In genomic region chr6:30763618-30764489, GRCh38 we compare ENCODE assay signal across 8 cellular contexts.
DNase-seq lines count a peak whose midpoint lies in the region; FAIRE-seq and TF ChIP-seq lines count a peak whose summit lies in the region.

No MANE protein-coding gene starts in this region.

- H2AFZ ChIP-seq in neuron (ENCODE audit: low read depth, low read length) = peak overlapping the region; percentile 58

- no peaks in the 10 kb centered on the region for H3K9me3 Mint-ChIP-seq in T-helper 1 cell treated with Interleukin-12 subunit alpha and Interleukin-12 subunit beta and Interleukin-4 antibody, amounts not matched to agents 30 μg/mL and 1 μg/mL, for 36 hours

- H3K4me3 ChIP-seq in neuron (ENCODE audit: low read length) = no peak overlapping the region

- no peak for TF ChIP-seq POLR2A in H54 (IDR thresholded peaks at IDR 0.05; ENCODE audit: low read depth, low read length)

- no peak overlapping the region for H3K4me3 Mint-ChIP-seq in T-helper 1 cell treated with Interleukin-12 subunit alpha and Interleukin-12 subunit beta and Interleukin-4 antibody, amounts not matched to agents 30 μg/mL and 1 μg/mL, for 36 hours

- H3K4me1 ChIP-seq in neuron (ENCODE audit: insufficient read depth, low read length) = peaks cover 22% of the 10 kb centered on the region

- H3K27me3 ChIP-seq in neuron (ENCODE audit: insufficient read depth, low read length) = no peaks in the 10 kb centered on the region

- no peaks in the 10 kb centered on the region for H3K9me3 ChIP-seq in neuron (ENCODE audit: low read length)

- H3K36me3 ChIP-seq in neuron (ENCODE audit: insufficient read depth, low read length) = no peaks in the 10 kb centered on the region

- H3K27me3 Mint-ChIP-seq in T-helper 1 cell treated with Interleukin-12 subunit alpha and Interleukin-12 subunit beta and Interleukin-4 antibody, amounts not matched to agents 30 μg/mL and 1 μg/mL, for 36 hours (ENCODE audit: low read depth) = no peaks in the 10 kb centered on the region

- H3K27ac Mint-ChIP-seq in T-helper 1 cell treated with Interleukin-12 subunit alpha and Interleukin-12 subunit beta and Interleukin-4 antibody, amounts not matched to agents 30 μg/mL and 1 μg/mL, for 36 hours = peak overlapping the region; percentile 34

- peaks cover 44% of the 10 kb centered on the region for H3K4me1 Mint-ChIP-seq in T-helper 1 cell treated with Interleukin-12 subunit alpha and Interleukin-12 subunit beta and Interleukin-4 antibody, amounts not matched to agents 30 μg/mL and 1 μg/mL, for 36 hours (ENCODE audit: low read depth)

- FAIRE-seq in H54 (lab: Jason Lieb, UNC) = no peak

- H3K36me3 Mint-ChIP-seq in T-helper 1 cell treated with Interleukin-12 subunit alpha and Interleukin-12 subunit beta and Interleukin-4 antibody, amounts not matched to agents 30 μg/mL and 1 μg/mL, for 36 hours (ENCODE audit: low read depth) = no peaks in the 10 kb centered on the region

- DNase-seq in T-helper 1 cell (no peak), NCI-H2227 (lab: John Stamatoyannopoulos, UW; ENCODE audit: unreplicated experiment) (peak; percentile 35), ecto neural progenitor cell (ENCODE audit: low spot score) (peak; percentile 61), GM19240 (ENCODE audit: insufficient read length, low spot score) (no peak), H54 (ENCODE audit: insufficient read length, low spot score) (no peak), DMS79 (lab: John Stamatoyannopoulos, UW) (no peak)

Comparison
In these comparisons a context has a peak if more than half of its experiments do, and no peak if none do; other contexts are left out.
1. DNase-seq: peak in NCI-H2227 (single experiment) and ecto neural progenitor cell (single experiment); none in T-helper 1 cell (0 of 5), GM19240 (single experiment), H54 (single experiment) and DMS79 (single experiment).